ENCODE assay signal across 1 cellular context in the genomic region with DNA sequence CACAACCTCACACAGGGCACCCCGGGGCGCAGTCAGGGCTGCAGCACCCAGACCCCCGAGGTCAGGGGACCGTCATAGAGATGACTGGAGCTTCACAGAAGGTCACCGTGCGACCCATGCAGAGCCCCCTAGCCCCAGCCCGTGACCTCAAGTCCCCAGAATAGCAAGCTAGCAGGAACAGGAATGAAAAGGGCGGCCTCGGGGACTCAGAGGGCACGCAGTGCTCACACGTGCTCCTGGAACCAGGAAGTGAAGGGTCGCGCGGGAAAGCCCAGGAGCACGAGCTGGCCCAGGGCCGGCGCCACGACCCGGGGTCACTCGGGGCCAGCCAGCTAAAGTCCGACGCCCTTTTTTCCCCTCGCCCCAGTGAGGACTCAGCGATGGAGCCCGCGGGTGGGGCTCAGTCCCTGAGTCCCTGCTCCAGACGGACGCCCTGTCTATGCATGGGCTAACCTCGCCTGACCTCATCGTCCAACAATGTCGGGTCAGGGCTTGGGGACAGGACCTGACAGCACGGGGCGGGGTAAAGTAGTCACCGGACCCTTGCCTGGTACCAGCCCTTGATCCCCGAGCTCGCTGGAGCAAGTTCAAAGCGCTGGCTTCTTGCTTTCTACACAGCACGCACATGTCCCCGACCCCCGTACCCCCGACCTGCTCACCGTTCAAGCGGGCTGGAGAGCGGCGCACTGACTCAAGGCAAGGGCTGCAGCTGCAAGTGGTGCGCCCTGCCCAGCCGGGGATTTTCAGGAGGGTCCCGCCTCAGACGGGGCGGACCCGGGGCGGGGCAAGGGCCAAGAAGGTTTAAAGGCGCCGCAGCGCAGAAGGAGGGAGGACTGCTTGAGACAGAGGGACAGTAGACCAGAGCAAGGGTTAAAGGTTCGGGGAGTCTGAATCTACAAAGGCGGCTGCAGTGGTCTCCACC.
TF ChIP-seq lines count a peak whose summit lies in the region.

A gene (minus strand): TSS at position 717 of the 922 bp plus-strand sequence. CDS start 4,998 bp downstream, outside the sequence.

TF ChIP-seq in K562, 482 proteins besides CTCF, POLR2A, EP300 and RAD21 (continued from another document and continues in another):
- TF ChIP-seq, protein P1, sequence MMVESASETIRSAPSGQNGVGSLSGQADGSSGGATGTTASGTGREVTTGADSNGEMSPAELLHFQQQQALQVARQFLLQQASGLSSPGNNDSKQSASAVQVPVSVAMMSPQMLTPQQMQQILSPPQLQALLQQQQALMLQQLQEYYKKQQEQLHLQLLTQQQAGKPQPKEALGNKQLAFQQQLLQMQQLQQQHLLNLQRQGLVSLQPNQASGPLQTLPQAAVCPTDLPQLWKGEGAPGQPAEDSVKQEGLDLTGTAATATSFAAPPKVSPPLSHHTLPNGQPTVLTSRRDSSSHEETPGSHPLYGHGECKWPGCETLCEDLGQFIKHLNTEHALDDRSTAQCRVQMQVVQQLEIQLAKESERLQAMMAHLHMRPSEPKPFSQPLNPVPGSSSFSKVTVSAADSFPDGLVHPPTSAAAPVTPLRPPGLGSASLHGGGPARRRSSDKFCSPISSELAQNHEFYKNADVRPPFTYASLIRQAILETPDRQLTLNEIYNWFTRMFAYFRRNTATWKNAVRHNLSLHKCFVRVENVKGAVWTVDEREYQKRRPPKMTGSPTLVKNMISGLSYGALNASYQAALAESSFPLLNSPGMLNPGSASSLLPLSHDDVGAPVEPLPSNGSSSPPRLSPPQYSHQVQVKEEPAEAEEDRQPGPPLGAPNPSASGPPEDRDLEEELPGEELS (CRISPR knock-in tag; IDR thresholded peaks at IDR 0.05; ENCODE audit: borderline replicate concordance), result 0 out of 2 replicates have a peak, but pooled peaks have one; percentile 51
- TF ChIP-seq NFATC3 (IDR thresholded peaks at IDR 0.05), result no peak
- TF ChIP-seq TCF3 (CRISPR knock-in tag; IDR thresholded peaks at IDR 0.05), result 0 out of 2 replicates have a peak, but pooled peaks have one; percentile 11
- TF ChIP-seq ZNF311 (CRISPR knock-in tag; IDR thresholded peaks at IDR 0.05), result no peak
- peak; percentile 92 for TF ChIP-seq ZNF263 (CRISPR knock-in tag; IDR thresholded peaks at IDR 0.05; ENCODE audit: borderline replicate concordance)
- TF ChIP-seq, protein P2, sequence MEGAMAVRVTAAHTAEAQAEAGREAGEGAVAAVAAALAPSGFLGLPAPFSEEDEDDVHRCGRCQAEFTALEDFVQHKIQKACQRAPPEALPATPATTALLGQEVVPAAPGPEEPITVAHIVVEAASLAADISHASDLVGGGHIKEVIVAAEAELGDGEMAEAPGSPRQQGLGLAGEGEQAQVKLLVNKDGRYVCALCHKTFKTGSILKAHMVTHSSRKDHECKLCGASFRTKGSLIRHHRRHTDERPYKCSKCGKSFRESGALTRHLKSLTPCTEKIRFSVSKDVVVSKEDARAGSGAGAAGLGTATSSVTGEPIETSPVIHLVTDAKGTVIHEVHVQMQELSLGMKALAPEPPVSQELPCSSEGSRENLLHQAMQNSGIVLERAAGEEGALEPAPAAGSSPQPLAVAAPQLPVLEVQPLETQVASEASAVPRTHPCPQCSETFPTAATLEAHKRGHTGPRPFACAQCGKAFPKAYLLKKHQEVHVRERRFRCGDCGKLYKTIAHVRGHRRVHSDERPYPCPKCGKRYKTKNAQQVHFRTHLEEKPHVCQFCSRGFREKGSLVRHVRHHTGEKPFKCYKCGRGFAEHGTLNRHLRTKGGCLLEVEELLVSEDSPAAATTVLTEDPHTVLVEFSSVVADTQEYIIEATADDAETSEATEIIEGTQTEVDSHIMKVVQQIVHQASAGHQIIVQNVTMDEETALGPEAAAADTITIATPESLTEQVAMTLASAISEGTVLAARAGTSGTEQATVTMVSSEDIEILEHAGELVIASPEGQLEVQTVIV (CRISPR knock-in tag; IDR thresholded peaks at IDR 0.05; ENCODE audit: borderline replicate concordance), result no peak
- no peak for TF ChIP-seq ZNF41 (CRISPR knock-in tag; conservative IDR thresholded peaks at IDR 0.05)
- peak; percentile 82 for TF ChIP-seq SP1 (CRISPR knock-in tag; IDR thresholded peaks at IDR 0.05)
- TF ChIP-seq ZNF175 (CRISPR knock-in tag; IDR thresholded peaks at IDR 0.05; ENCODE audit: low read depth), result peak; percentile 51; the same call in 1 of the 2 replicates
- TF ChIP-seq, protein P3, sequence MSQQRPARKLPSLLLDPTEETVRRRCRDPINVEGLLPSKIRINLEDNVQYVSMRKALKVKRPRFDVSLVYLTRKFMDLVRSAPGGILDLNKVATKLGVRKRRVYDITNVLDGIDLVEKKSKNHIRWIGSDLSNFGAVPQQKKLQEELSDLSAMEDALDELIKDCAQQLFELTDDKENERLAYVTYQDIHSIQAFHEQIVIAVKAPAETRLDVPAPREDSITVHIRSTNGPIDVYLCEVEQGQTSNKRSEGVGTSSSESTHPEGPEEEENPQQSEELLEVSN (IDR thresholded peaks at IDR 0.05; ENCODE audit: borderline replicate concordance in 1 of 2, extremely low read depth in 1 of 2, insufficient read depth in 1 of 2, insufficient read length in 1 of 2, low read depth in 1 of 2, low read length in 1 of 2, poor library complexity in 1 of 2, severe bottlenecking in 1 of 2), result peak; percentile 95 to 98
- TF ChIP-seq PHF8 (IDR thresholded peaks at IDR 0.05; ENCODE audit: borderline replicate concordance, low read length), result peak; percentile 77; the same call in 1 of the 2 replicates
- TF ChIP-seq, protein P4, sequence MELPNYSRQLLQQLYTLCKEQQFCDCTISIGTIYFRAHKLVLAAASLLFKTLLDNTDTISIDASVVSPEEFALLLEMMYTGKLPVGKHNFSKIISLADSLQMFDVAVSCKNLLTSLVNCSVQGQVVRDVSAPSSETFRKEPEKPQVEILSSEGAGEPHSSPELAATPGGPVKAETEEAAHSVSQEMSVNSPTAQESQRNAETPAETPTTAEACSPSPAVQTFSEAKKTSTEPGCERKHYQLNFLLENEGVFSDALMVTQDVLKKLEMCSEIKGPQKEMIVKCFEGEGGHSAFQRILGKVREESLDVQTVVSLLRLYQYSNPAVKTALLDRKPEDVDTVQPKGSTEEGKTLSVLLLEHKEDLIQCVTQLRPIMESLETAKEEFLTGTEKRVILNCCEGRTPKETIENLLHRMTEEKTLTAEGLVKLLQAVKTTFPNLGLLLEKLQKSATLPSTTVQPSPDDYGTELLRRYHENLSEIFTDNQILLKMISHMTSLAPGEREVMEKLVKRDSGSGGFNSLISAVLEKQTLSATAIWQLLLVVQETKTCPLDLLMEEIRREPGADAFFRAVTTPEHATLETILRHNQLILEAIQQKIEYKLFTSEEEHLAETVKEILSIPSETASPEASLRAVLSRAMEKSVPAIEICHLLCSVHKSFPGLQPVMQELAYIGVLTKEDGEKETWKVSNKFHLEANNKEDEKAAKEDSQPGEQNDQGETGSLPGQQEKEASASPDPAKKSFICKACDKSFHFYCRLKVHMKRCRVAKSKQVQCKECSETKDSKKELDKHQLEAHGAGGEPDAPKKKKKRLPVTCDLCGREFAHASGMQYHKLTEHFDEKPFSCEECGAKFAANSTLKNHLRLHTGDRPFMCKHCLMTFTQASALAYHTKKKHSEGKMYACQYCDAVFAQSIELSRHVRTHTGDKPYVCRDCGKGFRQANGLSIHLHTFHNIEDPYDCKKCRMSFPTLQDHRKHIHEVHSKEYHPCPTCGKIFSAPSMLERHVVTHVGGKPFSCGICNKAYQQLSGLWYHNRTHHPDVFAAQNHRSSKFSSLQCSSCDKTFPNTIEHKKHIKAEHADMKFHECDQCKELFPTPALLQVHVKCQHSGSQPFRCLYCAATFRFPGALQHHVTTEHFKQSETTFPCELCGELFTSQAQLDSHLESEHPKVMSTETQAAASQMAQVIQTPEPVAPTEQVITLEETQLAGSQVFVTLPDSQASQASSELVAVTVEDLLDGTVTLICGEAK (IDR thresholded peaks at IDR 0.05), result no peak; the same call in 1 of the 2 replicates
- TF ChIP-seq, protein P4 (CRISPR knock-in tag; IDR thresholded peaks at IDR 0.05), result 0 out of 2 replicates have a peak, but pooled peaks have one; percentile 48
- no peak for TF ChIP-seq ZNF282 (CRISPR knock-in tag; IDR thresholded peaks at IDR 0.05)
- peak; percentile 33; the same call in 1 of the 2 replicates for TF ChIP-seq CTBP1 (IDR thresholded peaks at IDR 0.05; ENCODE audit: borderline replicate concordance)
- TF ChIP-seq, protein P5, sequence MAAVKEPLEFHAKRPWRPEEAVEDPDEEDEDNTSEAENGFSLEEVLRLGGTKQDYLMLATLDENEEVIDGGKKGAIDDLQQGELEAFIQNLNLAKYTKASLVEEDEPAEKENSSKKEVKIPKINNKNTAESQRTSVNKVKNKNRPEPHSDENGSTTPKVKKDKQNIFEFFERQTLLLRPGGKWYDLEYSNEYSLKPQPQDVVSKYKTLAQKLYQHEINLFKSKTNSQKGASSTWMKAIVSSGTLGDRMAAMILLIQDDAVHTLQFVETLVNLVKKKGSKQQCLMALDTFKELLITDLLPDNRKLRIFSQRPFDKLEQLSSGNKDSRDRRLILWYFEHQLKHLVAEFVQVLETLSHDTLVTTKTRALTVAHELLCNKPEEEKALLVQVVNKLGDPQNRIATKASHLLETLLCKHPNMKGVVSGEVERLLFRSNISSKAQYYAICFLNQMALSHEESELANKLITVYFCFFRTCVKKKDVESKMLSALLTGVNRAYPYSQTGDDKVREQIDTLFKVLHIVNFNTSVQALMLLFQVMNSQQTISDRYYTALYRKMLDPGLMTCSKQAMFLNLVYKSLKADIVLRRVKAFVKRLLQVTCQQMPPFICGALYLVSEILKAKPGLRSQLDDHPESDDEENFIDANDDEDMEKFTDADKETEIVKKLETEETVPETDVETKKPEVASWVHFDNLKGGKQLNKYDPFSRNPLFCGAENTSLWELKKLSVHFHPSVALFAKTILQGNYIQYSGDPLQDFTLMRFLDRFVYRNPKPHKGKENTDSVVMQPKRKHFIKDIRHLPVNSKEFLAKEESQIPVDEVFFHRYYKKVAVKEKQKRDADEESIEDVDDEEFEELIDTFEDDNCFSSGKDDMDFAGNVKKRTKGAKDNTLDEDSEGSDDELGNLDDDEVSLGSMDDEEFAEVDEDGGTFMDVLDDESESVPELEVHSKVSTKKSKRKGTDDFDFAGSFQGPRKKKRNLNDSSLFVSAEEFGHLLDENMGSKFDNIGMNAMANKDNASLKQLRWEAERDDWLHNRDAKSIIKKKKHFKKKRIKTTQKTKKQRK (IDR thresholded peaks at IDR 0.05; ENCODE audit: borderline replicate concordance, low read depth, low read length), result no peak
- TF ChIP-seq HDAC6 (IDR thresholded peaks at IDR 0.05; ENCODE audit: low read depth, low read length), result no peak
- no peak for TF ChIP-seq ZFP30 (CRISPR knock-in tag; IDR thresholded peaks at IDR 0.05; ENCODE audit: borderline replicate concordance)
- 0 out of 2 replicates have a peak, but pooled peaks have one; percentile 3 for TF ChIP-seq STAG1 (CRISPR knock-in tag; IDR thresholded peaks at IDR 0.05; ENCODE audit: borderline replicate concordance)
- TF ChIP-seq XRCC5 (IDR thresholded peaks at IDR 0.05; ENCODE audit: low read depth, low read length), result peak; percentile 45
- TF ChIP-seq DDX20 (tag; IDR thresholded peaks at IDR 0.05; ENCODE audit: low read depth), result no peak
- TF ChIP-seq, protein P6, sequence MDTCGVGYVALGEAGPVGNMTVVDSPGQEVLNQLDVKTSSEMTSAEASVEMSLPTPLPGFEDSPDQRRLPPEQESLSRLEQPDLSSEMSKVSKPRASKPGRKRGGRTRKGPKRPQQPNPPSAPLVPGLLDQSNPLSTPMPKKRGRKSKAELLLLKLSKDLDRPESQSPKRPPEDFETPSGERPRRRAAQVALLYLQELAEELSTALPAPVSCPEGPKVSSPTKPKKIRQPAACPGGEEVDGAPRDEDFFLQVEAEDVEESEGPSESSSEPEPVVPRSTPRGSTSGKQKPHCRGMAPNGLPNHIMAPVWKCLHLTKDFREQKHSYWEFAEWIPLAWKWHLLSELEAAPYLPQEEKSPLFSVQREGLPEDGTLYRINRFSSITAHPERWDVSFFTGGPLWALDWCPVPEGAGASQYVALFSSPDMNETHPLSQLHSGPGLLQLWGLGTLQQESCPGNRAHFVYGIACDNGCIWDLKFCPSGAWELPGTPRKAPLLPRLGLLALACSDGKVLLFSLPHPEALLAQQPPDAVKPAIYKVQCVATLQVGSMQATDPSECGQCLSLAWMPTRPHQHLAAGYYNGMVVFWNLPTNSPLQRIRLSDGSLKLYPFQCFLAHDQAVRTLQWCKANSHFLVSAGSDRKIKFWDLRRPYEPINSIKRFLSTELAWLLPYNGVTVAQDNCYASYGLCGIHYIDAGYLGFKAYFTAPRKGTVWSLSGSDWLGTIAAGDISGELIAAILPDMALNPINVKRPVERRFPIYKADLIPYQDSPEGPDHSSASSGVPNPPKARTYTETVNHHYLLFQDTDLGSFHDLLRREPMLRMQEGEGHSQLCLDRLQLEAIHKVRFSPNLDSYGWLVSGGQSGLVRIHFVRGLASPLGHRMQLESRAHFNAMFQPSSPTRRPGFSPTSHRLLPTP (IDR thresholded peaks at IDR 0.05; ENCODE audit: borderline replicate concordance, extremely low read depth, insufficient read length), result no peak
- 0 out of 2 replicates have a peak, but pooled peaks have one; percentile 4 for TF ChIP-seq ZFP1 (CRISPR knock-in tag; IDR thresholded peaks at IDR 0.05)
- TF ChIP-seq, protein P7, sequence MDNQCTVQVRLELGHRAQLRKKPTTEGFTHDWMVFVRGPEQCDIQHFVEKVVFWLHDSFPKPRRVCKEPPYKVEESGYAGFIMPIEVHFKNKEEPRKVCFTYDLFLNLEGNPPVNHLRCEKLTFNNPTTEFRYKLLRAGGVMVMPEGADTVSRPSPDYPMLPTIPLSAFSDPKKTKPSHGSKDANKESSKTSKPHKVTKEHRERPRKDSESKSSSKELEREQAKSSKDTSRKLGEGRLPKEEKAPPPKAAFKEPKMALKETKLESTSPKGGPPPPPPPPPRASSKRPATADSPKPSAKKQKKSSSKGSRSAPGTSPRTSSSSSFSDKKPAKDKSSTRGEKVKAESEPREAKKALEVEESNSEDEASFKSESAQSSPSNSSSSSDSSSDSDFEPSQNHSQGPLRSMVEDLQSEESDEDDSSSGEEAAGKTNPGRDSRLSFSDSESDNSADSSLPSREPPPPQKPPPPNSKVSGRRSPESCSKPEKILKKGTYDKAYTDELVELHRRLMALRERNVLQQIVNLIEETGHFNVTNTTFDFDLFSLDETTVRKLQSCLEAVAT (IDR thresholded peaks at IDR 0.05), result peak; percentile 52 to 69; a peak in 3 of 4 replicates
